ENCODE assay signal across 14 cellular contexts in the genomic region with DNA sequence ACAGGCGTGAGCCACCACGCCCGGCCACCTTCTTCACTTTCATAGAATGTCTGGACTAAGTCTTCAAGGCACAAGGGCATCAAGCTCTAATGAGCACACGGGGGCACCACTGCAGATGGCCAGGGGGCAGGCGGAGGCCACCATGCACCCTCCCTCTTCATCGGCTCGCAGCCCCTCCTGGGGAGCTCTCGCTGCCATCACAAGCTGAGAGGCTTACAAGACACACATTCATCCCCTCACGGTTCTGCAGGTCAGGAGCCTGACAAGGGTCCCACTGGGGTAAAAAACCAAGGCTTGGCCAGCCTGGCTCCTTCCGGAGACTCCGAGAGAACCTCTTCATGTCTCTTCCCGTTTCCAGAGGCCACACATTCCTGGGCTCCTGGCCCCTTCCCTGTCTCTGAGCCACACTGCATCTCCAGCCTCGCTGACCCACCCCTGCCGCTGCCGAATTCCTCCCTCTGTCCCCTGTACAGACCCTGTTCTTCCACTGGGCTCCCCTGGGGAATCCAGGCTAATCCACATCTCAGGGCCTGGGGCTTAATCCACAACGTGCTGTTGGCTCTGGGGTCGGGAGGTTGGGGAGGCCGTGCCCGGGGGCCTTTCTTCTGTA.
DNase-seq lines count a peak whose midpoint lies in the region; ATAC-seq and TF ChIP-seq lines count a peak whose summit lies in the region.
"Had no signal": no experiment of that assay in that cellular context is flagged by ENCODE, and none has a peak within 500 bp of the region (broad histone marks: within the 10 kb centered on the region; RNA-seq: fewer than 3 reads in every experiment).

No MANE protein-coding gene starts in this region.

- H3K9me3 ChIP-seq in RWPE2 (ENCODE audit: severe bottlenecking) = no peaks in the 10 kb centered on the region
- H3K9me3 ChIP-seq: SK-N-SH had no signal

- H3K27me3 Mint-ChIP-seq in stimulated activated naive CD8-positive, alpha-beta T cell treated with anti-CD3 and anti-CD28 coated beads, Interleukin-15, Interleukin-2, amounts not matched to agents 100 ng/mL and 50 ng/mL, for 24 hours = no peaks in the 10 kb centered on the region
- H3K27me3 Mint-ChIP-seq in memory B cell = no peaks in the 10 kb centered on the region

- H3K27ac ChIP-seq in RWPE2 (ENCODE audit: poor library complexity, severe bottlenecking) = no peak overlapping the region
- H3K27ac ChIP-seq: GM23248, HL-60 had no signal

- no peaks in the 10 kb centered on the region for H3K27me3 ChIP-seq in RWPE2 (ENCODE audit: insufficient read depth, poor library complexity, severe bottlenecking)
- H3K27me3 ChIP-seq: hepatocyte had no signal

- DNase-seq in stimulated activated naive CD8-positive, alpha-beta T cell treated with anti-CD3 and anti-CD28 coated beads, Interleukin-15, Interleukin-2, amounts not matched to agents 100 U/mL and 50 U/mL, for 24 hours = no peak
- peak; percentile 52 for DNase-seq in RWPE2 (ENCODE audit: low spot score)
- DNase-seq in memory B cell (ENCODE audit: low spot score in 2 of 2) = no peak
- DNase-seq in GM13977 (ENCODE audit: low spot score) = no peak
- DNase-seq in cortex of kidney (lab: John Stamatoyannopoulos, UW) = no peak
- DNase-seq in NAMALWA (ENCODE audit: low spot score) = no peak
- DNase-seq: GM23248, NCI-H510A, PC-3, SK-N-SH had no signal

- H3K4me1 ChIP-seq in RWPE2 (ENCODE audit: insufficient read depth, poor library complexity, severe bottlenecking) = no peaks in the 10 kb centered on the region

- H3K27ac Mint-ChIP-seq in stimulated activated naive CD8-positive, alpha-beta T cell treated with anti-CD3 and anti-CD28 coated beads, Interleukin-15, Interleukin-2, amounts not matched to agents 100 ng/mL and 50 ng/mL, for 24 hours = peak overlapping the region; percentile 78
- peak overlapping the region; percentile 85 for H3K27ac Mint-ChIP-seq in memory B cell

- H3K4me3 Mint-ChIP-seq in stimulated activated naive CD8-positive, alpha-beta T cell treated with anti-CD3 and anti-CD28 coated beads, Interleukin-15, Interleukin-2, amounts not matched to agents 100 ng/mL and 50 ng/mL, for 24 hours = peak overlapping the region; percentile 77
- H3K4me3 Mint-ChIP-seq in memory B cell = peak overlapping the region; percentile 96

- in situ Hi-C loops in GM13977 (cut with MboI; ENCODE audit: low pct_unique_long_range_greater_than_20kb, low sequenced_read_pairs, unreplicated experiment) = no loop called here

- no peak for ATAC-seq in stimulated activated naive CD8-positive, alpha-beta T cell treated with anti-CD3 and anti-CD28 coated beads, Interleukin-15, Interleukin-2, amounts not matched to agents 100 U/mL and 50 U/mL, for 24 hours
- ATAC-seq in RWPE2 (ENCODE audit: low read depth) = no peak
- no peak for ATAC-seq in memory B cell (ENCODE audit: low read depth)
- ATAC-seq in HG02981 (IDR thresholded peaks at IDR 0.05; ENCODE audit: unreplicated experiment) = no peak
- ATAC-seq: PC-3 had no signal

- H3K4me1 Mint-ChIP-seq in stimulated activated naive CD8-positive, alpha-beta T cell treated with anti-CD3 and anti-CD28 coated beads, Interleukin-15, Interleukin-2, amounts not matched to agents 100 ng/mL and 50 ng/mL, for 24 hours (ENCODE audit: low read depth) = peaks cover 21% of the 10 kb centered on the region
- H3K4me1 Mint-ChIP-seq in memory B cell = peaks cover 10% of the 10 kb centered on the region

- H3K9me3 Mint-ChIP-seq in stimulated activated naive CD8-positive, alpha-beta T cell treated with anti-CD3 and anti-CD28 coated beads, Interleukin-15, Interleukin-2, amounts not matched to agents 100 ng/mL and 50 ng/mL, for 24 hours = no peaks in the 10 kb centered on the region
- H3K9me3 Mint-ChIP-seq in memory B cell = no peaks in the 10 kb centered on the region

- peaks cover 7% of the 10 kb centered on the region for H3K36me3 Mint-ChIP-seq in stimulated activated naive CD8-positive, alpha-beta T cell treated with anti-CD3 and anti-CD28 coated beads, Interleukin-15, Interleukin-2, amounts not matched to agents 100 ng/mL and 50 ng/mL, for 24 hours (ENCODE audit: low read depth)
- H3K36me3 Mint-ChIP-seq in memory B cell = peaks cover 3% of the 10 kb centered on the region

- TF ChIP-seq CTCF in RWPE2 (IDR thresholded peaks at IDR 0.05; ENCODE audit: poor library complexity, severe bottlenecking) (no peak), GM13977 (IDR thresholded peaks at IDR 0.05; ENCODE audit: extremely low read depth, insufficient read depth, missing control alignments) (no peak)

- H3K36me3 ChIP-seq in RWPE2 (ENCODE audit: low read depth) = no peaks in the 10 kb centered on the region

- no peak overlapping the region for H3K4me3 ChIP-seq in RWPE2 (ENCODE audit: severe bottlenecking)
- H3K4me3 ChIP-seq: GM23248, hepatocyte had no signal
